ENCODE assay signal across 15 cellular contexts in the genomic region with DNA sequence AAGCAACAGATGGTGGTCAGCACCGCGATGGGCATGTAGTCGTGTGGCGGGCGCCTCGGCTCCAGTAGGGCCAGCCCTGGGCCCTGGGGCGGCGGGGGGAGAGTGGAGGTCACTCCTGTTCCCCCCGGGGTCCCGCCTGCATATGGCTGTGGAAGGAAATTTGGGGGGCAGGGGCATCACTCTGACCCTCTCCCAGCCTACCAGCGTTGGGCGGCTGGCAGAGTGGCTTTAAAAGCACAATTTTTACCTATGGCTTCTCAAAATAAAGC. TPM values are rescaled to one million over a fixed set of nuclear protein-coding genes. Genes with fewer than 3 reads are reported as not detected.
"Had no signal": no experiment of that assay in that cellular context is flagged by ENCODE, and none has a peak within 500 bp of the region (broad histone marks: within the 10 kb centered on the region; RNA-seq: fewer than 3 reads in every experiment).

No MANE protein-coding gene starts in this region.

- H3K36me3 ChIP-seq: spleen, upper lobe of right lung had no signal

- H3K9me3 Mint-ChIP-seq: activated naive CD4-positive, alpha-beta T cell treated with anti-CD3 and anti-CD28 coated beads for 36 hours; activated T-cell treated with anti-CD3 and anti-CD28 coated beads, Interleukin-2, amount 50 U/mL, for 4 hours; effector memory CD8-positive, alpha-beta T cell had no signal

- H3K9me3 ChIP-seq: spleen, upper lobe of right lung had no signal

- H3K27ac ChIP-seq: upper lobe of right lung had no signal

- ATAC-seq: esophagus mucosa, left cardiac atrium, SK-N-SH treated with all-trans-retinoic acid at 6 μM for 48 hours, upper lobe of right lung had no signal

- H3K27ac Mint-ChIP-seq: effector memory CD8-positive, alpha-beta T cell had no signal

- DNase-seq: activated CD4-positive, CD25-positive, alpha-beta regulatory T cell treated with anti-CD3 and anti-CD28 coated beads, Interleukin-2, amount 50 U/mL, for 72 hours; activated CD8-positive, alpha-beta memory T cell treated with anti-CD3 and anti-CD28 coated beads for 24 hours; activated CD8-positive, alpha-beta memory T cell treated with anti-CD3 and anti-CD28 coated beads, Interleukin-2, amount 50 U/mL, for 48 hours; activated naive CD4-positive, alpha-beta T cell treated with anti-CD3 and anti-CD28 coated beads for 36 hours; activated T-cell treated with anti-CD3 and anti-CD28 coated beads, Interleukin-2, amount 50 U/mL, for 4 hours; effector memory CD8-positive, alpha-beta T cell; hippocampal formation; left cardiac atrium; spleen; stimulated activated CD4-positive, alpha-beta T cell treated with anti-CD3 and anti-CD28 coated beads, Interleukin-4, amount 100 ng/mL, for 1 hour; upper lobe of right lung had no signal

RNA-seq across cellular contexts. Expression of gene PRRT1, which starts 2.2 kb away (rescaled TPM):
- total RNA-seq: renal cortical epithelial cell; T-helper 2 cell treated with Interferon-gamma antibody and Interleukin-4, amounts not matched to agents 100 ng/mL and 5 ng/mL, for 36 hours had no signal
